Comparison of ENCODE assay signal across 1 cellular context in the genomic region with DNA sequence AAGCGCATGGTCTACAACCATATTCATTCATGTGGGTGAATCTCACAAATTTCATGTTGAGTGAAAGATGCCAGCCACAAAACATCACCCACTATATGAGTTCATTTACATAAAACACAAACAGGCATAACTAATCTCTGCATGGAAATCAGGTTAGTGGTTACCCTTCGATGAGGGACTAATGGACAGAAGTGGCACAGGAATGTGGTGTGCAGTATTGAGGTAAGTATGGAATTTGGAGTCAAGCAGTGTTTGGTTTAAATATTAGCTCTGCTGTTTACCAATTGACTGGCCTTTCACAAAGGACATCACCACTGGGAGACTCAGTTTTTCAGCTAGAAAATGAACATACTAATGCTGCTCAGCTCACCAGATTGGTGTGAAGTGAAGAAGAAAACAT.
TF ChIP-seq lines count a peak whose summit lies in the region.

No MANE protein-coding gene starts in this region.

TF ChIP-seq in HepG2, 621 proteins besides CTCF, POLR2A, EP300 and RAD21 (continued from another document):
- TF ChIP-seq, protein P1, sequence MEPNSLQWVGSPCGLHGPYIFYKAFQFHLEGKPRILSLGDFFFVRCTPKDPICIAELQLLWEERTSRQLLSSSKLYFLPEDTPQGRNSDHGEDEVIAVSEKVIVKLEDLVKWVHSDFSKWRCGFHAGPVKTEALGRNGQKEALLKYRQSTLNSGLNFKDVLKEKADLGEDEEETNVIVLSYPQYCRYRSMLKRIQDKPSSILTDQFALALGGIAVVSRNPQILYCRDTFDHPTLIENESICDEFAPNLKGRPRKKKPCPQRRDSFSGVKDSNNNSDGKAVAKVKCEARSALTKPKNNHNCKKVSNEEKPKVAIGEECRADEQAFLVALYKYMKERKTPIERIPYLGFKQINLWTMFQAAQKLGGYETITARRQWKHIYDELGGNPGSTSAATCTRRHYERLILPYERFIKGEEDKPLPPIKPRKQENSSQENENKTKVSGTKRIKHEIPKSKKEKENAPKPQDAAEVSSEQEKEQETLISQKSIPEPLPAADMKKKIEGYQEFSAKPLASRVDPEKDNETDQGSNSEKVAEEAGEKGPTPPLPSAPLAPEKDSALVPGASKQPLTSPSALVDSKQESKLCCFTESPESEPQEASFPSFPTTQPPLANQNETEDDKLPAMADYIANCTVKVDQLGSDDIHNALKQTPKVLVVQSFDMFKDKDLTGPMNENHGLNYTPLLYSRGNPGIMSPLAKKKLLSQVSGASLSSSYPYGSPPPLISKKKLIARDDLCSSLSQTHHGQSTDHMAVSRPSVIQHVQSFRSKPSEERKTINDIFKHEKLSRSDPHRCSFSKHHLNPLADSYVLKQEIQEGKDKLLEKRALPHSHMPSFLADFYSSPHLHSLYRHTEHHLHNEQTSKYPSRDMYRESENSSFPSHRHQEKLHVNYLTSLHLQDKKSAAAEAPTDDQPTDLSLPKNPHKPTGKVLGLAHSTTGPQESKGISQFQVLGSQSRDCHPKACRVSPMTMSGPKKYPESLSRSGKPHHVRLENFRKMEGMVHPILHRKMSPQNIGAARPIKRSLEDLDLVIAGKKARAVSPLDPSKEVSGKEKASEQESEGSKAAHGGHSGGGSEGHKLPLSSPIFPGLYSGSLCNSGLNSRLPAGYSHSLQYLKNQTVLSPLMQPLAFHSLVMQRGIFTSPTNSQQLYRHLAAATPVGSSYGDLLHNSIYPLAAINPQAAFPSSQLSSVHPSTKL (CRISPR knock-in tag; IDR thresholded peaks at IDR 0.05), result 0 out of 2 replicates have a peak, but pooled peaks have one; percentile 43
- no peak for TF ChIP-seq XBP1 (CRISPR knock-in tag; IDR thresholded peaks at IDR 0.05)
- no peak for TF ChIP-seq ZNF562 (CRISPR knock-in tag; IDR thresholded peaks at IDR 0.05; ENCODE audit: borderline replicate concordance)
- peak; percentile 64 for TF ChIP-seq FOXA3 (CRISPR knock-in tag; IDR thresholded peaks at IDR 0.05)
- TF ChIP-seq, protein P2, sequence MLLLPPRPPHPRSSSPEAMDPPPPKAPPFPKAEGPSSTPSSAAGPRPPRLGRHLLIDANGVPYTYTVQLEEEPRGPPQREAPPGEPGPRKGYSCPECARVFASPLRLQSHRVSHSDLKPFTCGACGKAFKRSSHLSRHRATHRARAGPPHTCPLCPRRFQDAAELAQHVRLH (CRISPR knock-in tag; IDR thresholded peaks at IDR 0.05; ENCODE audit: borderline replicate concordance, low read depth), result no peak
